In genomic region chr12:57491393-57492280, GRCh38 we compare ENCODE assay signal across 10 cellular contexts. TPM values are rescaled to one million over a fixed set of nuclear protein-coding genes. Genes with fewer than 3 reads are reported as not detected.
DNase-seq lines count a peak whose midpoint lies in the region; ATAC-seq and TF ChIP-seq lines count a peak whose summit lies in the region.
"Had no signal": no experiment of that assay in that cellular context is flagged by ENCODE, and none has a peak within 500 bp of the region (broad histone marks: within the 10 kb centered on the region; RNA-seq: fewer than 3 reads in every experiment).

No MANE protein-coding gene starts in this region.

- TF ChIP-seq POLR2A in adrenal gland (IDR thresholded peaks at IDR 0.05), result no peak

- no peaks in the 10 kb centered on the region for H3K9me2 ChIP-seq in hepatocyte (replicated peaks; ENCODE audit: insufficient read depth)

- H3K27me3 Mint-ChIP-seq in CD8-positive, alpha-beta T cell (ENCODE audit: low read depth), result no peaks in the 10 kb centered on the region
- H3K27me3 Mint-ChIP-seq in T-cell, result no peaks in the 10 kb centered on the region

- no peak overlapping the region for H2AFZ ChIP-seq in hepatocyte

- peak overlapping the region; percentile 64 for H3K27ac Mint-ChIP-seq in CD8-positive, alpha-beta T cell
- H3K27ac Mint-ChIP-seq in T-cell, result peak overlapping the region; percentile 2 to 46

- no peak overlapping the region for H3K4me3 ChIP-seq in CD8-positive, alpha-beta T cell (ENCODE audit: low read depth, low read length)
- H3K4me3 ChIP-seq in hepatocyte, result no peak overlapping the region
- no peak overlapping the region for H3K4me3 ChIP-seq in adrenal gland
- H3K4me3 ChIP-seq: HAP-1, SJCRH30 had no signal

- H3K36me3 ChIP-seq in CD8-positive, alpha-beta T cell (ENCODE audit: insufficient read depth, low read length), result peaks cover 18% of the 10 kb centered on the region
- H3K36me3 ChIP-seq in hepatocyte (replicated peaks; ENCODE audit: insufficient read depth, low read depth) (no peaks in the 10 kb centered on the region), adrenal gland (replicated peaks in 1 of 2) (peaks cover 0 to 39% of the 10 kb centered on the region in 2 donors)

- DNase-seq in CD8-positive, alpha-beta T cell, result no peak
- DNase-seq in T-cell, result no peak
- DNase-seq in hepatocyte (ENCODE audit: low spot score), result no peak
- DNase-seq in adrenal gland, result no peak
- DNase-seq in COR-L47 (lab: John Stamatoyannopoulos, UW), result no peak
- DNase-seq: stimulated activated CD8-positive, alpha-beta memory T cell treated with anti-CD3 and anti-CD28 coated beads, Interleukin-4, amount 100 ng/mL, for 48 hours had no signal

- peaks cover 58% of the 10 kb centered on the region for H3K36me3 Mint-ChIP-seq in CD8-positive, alpha-beta T cell
- peaks cover 25% of the 10 kb centered on the region for H3K36me3 Mint-ChIP-seq in T-cell

- no peak for TF ChIP-seq CTCF in CD8-positive, alpha-beta T cell (IDR thresholded peaks at IDR 0.05)
- TF ChIP-seq CTCF in GM12874 (IDR thresholded peaks at IDR 0.05; ENCODE audit: insufficient read depth, low read depth, low read length) (peak; percentile 22; the same call in 1 of the 2 replicates), hepatocyte (IDR thresholded peaks at IDR 0.05; ENCODE audit: poor library complexity) (peak; percentile 8), adrenal gland (IDR thresholded peaks at IDR 0.05) (no peak)

- H4K20me1 ChIP-seq in hepatocyte (ENCODE audit: insufficient read depth, poor library complexity, severe bottlenecking), result peaks cover 2% of the 10 kb centered on the region

- H3K27me3 ChIP-seq in CD8-positive, alpha-beta T cell (ENCODE audit: insufficient read depth, low read length), result no peaks in the 10 kb centered on the region
- H3K27me3 ChIP-seq in hepatocyte, result no peaks in the 10 kb centered on the region
- H3K27me3 ChIP-seq in adrenal gland, result no peaks in the 10 kb centered on the region
- H3K27me3 ChIP-seq: SJCRH30 had no signal

- ATAC-seq in CD8-positive, alpha-beta T cell, result peak; percentile 25
- ATAC-seq in T-cell (replicated peaks in 1 of 4) (no peak), HG03460 (IDR thresholded peaks at IDR 0.05; ENCODE audit: unreplicated experiment) (no peak)

- WGBS in hepatocyte (ENCODE audit: low lambda C conversion rate, missing lambda C conversion rate), result 95% methylated on average over 15 of the region's 15 CpGs
- 87 to 93% (median 90%) methylated on average over 14 to 15 of the region's 15 CpGs for WGBS in adrenal gland, 4 donors

- H3K4me1 ChIP-seq in CD8-positive, alpha-beta T cell (ENCODE audit: insufficient read depth, low read length), result peaks cover 19% of the 10 kb centered on the region
- H3K4me1 ChIP-seq in hepatocyte (ENCODE audit: insufficient read depth), result peaks cover 11% of the 10 kb centered on the region
- peaks cover 10 to 11% of the 10 kb centered on the region in 2 donors for H3K4me1 ChIP-seq in adrenal gland (replicated peaks in 1 of 2)
- H3K4me1 ChIP-seq: HAP-1 had no signal

- H3K4me3 Mint-ChIP-seq in CD8-positive, alpha-beta T cell, result no peak overlapping the region
- H3K4me3 Mint-ChIP-seq in T-cell, result no peak overlapping the region

- POLR2A ChIA-PET in CD8-positive, alpha-beta T cell (lab: Charles Lee), result interaction anchor here (0.5 kb wide), 1 partner anchor 1658 kb away, joined by 3 read pairs; no protein-coding TSS in a partner anchor
- POLR2A ChIA-PET in T-cell (lab: Charles Lee), result interaction anchor here in 1 of 2 donors (0.6 kb wide), 2 partner anchors 34 kb away, joined by 5 to 6 read pairs; no protein-coding TSS in a partner anchor

- H3K79me2 ChIP-seq in hepatocyte, result peaks cover 27% of the 10 kb centered on the region

- no peak overlapping the region for H3K27ac ChIP-seq in CD8-positive, alpha-beta T cell (ENCODE audit: low read depth, low read length)
- H3K27ac ChIP-seq in hepatocyte, result no peak overlapping the region
- H3K27ac ChIP-seq in adrenal gland, result no peak overlapping the region
- H3K27ac ChIP-seq: SJCRH30 had no signal

- H3K9me3 ChIP-seq in CD8-positive, alpha-beta T cell (ENCODE audit: low read length), result no peaks in the 10 kb centered on the region
- no peaks in the 10 kb centered on the region for H3K9me3 ChIP-seq in hepatocyte (ENCODE audit: low read depth)
- no peaks in the 10 kb centered on the region for H3K9me3 ChIP-seq in adrenal gland (replicated peaks in 1 of 3)
- H3K9me3 ChIP-seq: HAP-1, SJCRH30 had no signal

- CTCF ChIA-PET in CD8-positive, alpha-beta T cell (lab: Charles Lee), result interaction anchor here (0.7 to 2.3 kb wide), 4 partner anchors 11 to 119 kb away, joined by 3 to 9 read pairs (median 6); partner anchors contain the start of gene ARHGAP9
- CTCF ChIA-PET in T-cell (lab: Charles Lee), result interaction anchor here in 1 of 2 donors (0.7 kb wide), 1 partner anchor 43 kb away, joined by 11 read pairs; no protein-coding TSS in a partner anchor

- no peak overlapping the region for H3K4me2 ChIP-seq in hepatocyte

- no peaks in the 10 kb centered on the region for H3K9me3 Mint-ChIP-seq in CD8-positive, alpha-beta T cell
- H3K9me3 Mint-ChIP-seq in T-cell, result no peaks in the 10 kb centered on the region

- peaks cover 33% of the 10 kb centered on the region for H3K4me1 Mint-ChIP-seq in CD8-positive, alpha-beta T cell (ENCODE audit: low read depth)
- peaks cover 31 to 38% (median 36%) of the 10 kb centered on the region in 3 donors for H3K4me1 Mint-ChIP-seq in T-cell

- intact Hi-C loops in CD8-positive, alpha-beta T cell (cut with DNase I, micrococcal nuclease), result no loop called here
- intact Hi-C loops in adrenal gland (cut with DNase I), result no loop called here

RNA-seq across cellular contexts. Expression of gene MARS1, which starts 3.8 kb away (rescaled TPM):
- total RNA-seq in CD8-positive, alpha-beta T cell, result 100 to 1,000 TPM; 213 to 226 TPM
- 100 to 1,000 TPM; 167 to 350 (median 320) TPM for total RNA-seq in T-cell
- total RNA-seq in hepatocyte, result 117 and 124 TPM in 2 replicates
- 147 and 158 TPM in 2 replicates for polyA plus RNA-seq in hepatocyte
- total RNA-seq in adrenal gland, result 100 to 1,000 TPM in 4 of 8 donors, 10 to 100 TPM in 4; 38.3 to 182 (median 116) TPM
- 100 to 1,000 TPM; 114 to 210 (median 143) TPM for polyA plus RNA-seq in adrenal gland

RNA-seq across cellular contexts. Expression of gene ARHGAP9, which starts 12.0 kb away (rescaled TPM):
- 100 to 1,000 TPM; 367 to 377 TPM for total RNA-seq in CD8-positive, alpha-beta T cell
- 100 to 1,000 TPM; 198 to 413 (median 243) TPM for total RNA-seq in T-cell
- total RNA-seq in hepatocyte, result 0.44 and 2.0 TPM in 2 replicates
- polyA plus RNA-seq in hepatocyte, result 2.2 and 3.6 TPM in 2 replicates
- 10 to 100 TPM in 7 of 8 donors, 1 to 10 TPM in 1; 7.5 to 39.4 (median 16.8) TPM for total RNA-seq in adrenal gland
- polyA plus RNA-seq in adrenal gland, result 10 to 100 TPM in 2 of 3 donors, 1 to 10 TPM in 1; 4.1 to 46.4 (median 19.4) TPM

RNA-seq across cellular contexts. Expression of gene DDIT3, which starts 28.7 kb away (rescaled TPM):
- total RNA-seq in CD8-positive, alpha-beta T cell, result 100 to 1,000 TPM; 137 to 143 TPM
- 10 to 100 TPM; 34.5 to 93.5 (median 40.7) TPM for total RNA-seq in T-cell
- 92.7 and 105 TPM in 2 replicates for total RNA-seq in hepatocyte
- 133 and 145 TPM in 2 replicates for polyA plus RNA-seq in hepatocyte
- 10 to 100 TPM in 7 of 8 donors, 1 to 10 TPM in 1; 7.7 to 65.1 (median 30.9) TPM for total RNA-seq in adrenal gland
- polyA plus RNA-seq in adrenal gland, result 10 to 100 TPM; 72.8 to 98.4 (median 72.9) TPM

RNA-seq across cellular contexts. Expression of gene MBD6, which starts 31.0 kb away (rescaled TPM):
- total RNA-seq in CD8-positive, alpha-beta T cell, result 10 to 100 TPM; 52.9 to 70.5 TPM
- total RNA-seq in T-cell (100 to 1,000 TPM; 109 to 122 (median 114) TPM), hepatocyte (6.6 and 7.0 TPM in 2 replicates), adrenal gland (100 to 1,000 TPM in 2 of 8 donors, 10 to 100 TPM in 6; 10.9 to 128 (median 38.1) TPM)
- polyA plus RNA-seq in hepatocyte (35.2 and 39.8 TPM in 2 replicates), adrenal gland (100 to 1,000 TPM in 1 of 3 donors, 10 to 100 TPM in 2; 21.7 to 167 (median 91.4) TPM)

RNA-seq across cellular contexts. Expression of gene GLI1, which starts 32.1 kb away (rescaled TPM):
- 1 to 10 TPM in 1 of 2 experiments, under 1 TPM in 1; 0.67 to 1.2 TPM for total RNA-seq in CD8-positive, alpha-beta T cell
- total RNA-seq in T-cell (1 to 10 TPM in 2 of 5 donors, under 1 TPM in 3; 0.53 to 1.6 (median 0.82) TPM), hepatocyte (5.9 and 7.6 TPM in 2 replicates), adrenal gland (1 to 10 TPM in 4 of 8 donors, under 1 TPM in 4; 0.30 to 2.8 (median 0.92) TPM)
- polyA plus RNA-seq in hepatocyte (5.1 and 6.0 TPM in 2 replicates), adrenal gland (1 to 10 TPM in 2 of 3 donors, under 1 TPM in 1; 0.44 to 7.2 (median 4.4) TPM)

Comparison
In these comparisons a context has a peak if more than half of its experiments do, and no peak if none do; other contexts are left out.
1. CTCF ChIP-seq: peak in GM12874 (single experiment) and hepatocyte (single experiment); none in CD8-positive, alpha-beta T cell (single experiment) and adrenal gland (0 of 6).
2. RNA of gene ARHGAP9, which starts 12.0 kb away (total RNA-seq): 367 to 377 TPM in CD8-positive, alpha-beta T cell and 198 to 413 TPM in T-cell; 7.5 to 39.4 TPM in adrenal gland and 0.44 to 2.0 TPM in hepatocyte; every median in the first group is over 4 times any median in the second.